In the genomic region with DNA sequence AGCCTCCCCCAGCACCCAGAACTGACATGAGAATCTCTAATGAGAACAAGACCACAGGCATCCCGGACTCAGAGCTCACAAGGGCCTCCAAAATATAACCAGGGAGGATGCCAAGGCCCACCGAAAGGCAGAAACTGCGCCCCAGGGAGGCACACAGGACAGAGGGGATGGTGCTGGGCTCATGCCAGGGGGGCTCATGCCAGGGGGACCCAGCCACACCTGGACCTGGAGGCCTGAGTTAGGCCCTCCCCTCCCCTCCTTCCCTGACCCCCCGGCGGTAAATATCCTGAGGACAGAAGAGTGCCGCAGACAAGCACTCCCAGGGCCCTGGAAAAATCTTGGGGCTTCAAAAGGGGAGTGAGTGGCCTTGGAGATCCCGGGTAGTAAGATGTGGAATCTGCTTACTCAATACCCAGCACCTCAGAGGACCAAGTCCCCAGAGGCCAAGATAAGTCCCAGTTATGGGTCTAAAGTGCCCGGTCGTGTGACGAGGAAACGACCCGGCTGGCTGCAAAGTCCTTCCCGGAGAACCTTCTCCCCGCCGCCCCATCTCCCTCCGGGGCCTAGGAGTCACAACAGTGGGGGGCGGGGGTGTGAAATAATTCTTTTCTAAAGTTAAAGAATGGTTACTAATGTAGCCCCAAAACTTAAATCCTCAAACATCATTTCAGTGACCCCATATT, we compare ENCODE assay signal across 30 cellular contexts. TPM values are rescaled to one million over a fixed set of nuclear protein-coding genes. Genes with fewer than 3 reads are reported as not detected.
DNase-seq lines count a peak whose midpoint lies in the region; ATAC-seq, FAIRE-seq and TF ChIP-seq lines count a peak whose summit lies in the region.
"Had no signal": no experiment of that assay in that cellular context is flagged by ENCODE, and none has a peak within 500 bp of the region (broad histone marks: within the 10 kb centered on the region; RNA-seq: fewer than 3 reads in every experiment).

No MANE protein-coding gene starts in this region.

- intact Hi-C loops in heart left ventricle (cut with DNase I) = no loop called here
- intact Hi-C loops in lower lobe of right lung (cut with DNase I) = no loop called here

- FAIRE-seq in RCC 7860 (lab: Jason Lieb, UNC) = no peak
- FAIRE-seq in D721Med (lab: Jason Lieb, UNC) = no peak
- FAIRE-seq: GM18507 had no signal

- H3K36me3 ChIP-seq in Peyer's patch = peaks cover 0 to 41% (median 0%) of the 10 kb centered on the region in 3 donors
- peaks cover 0 to 54% (median 30%) of the 10 kb centered on the region in 9 donors for H3K36me3 ChIP-seq in heart left ventricle
- H3K36me3 ChIP-seq in lower lobe of right lung = peaks cover 27% of the 10 kb centered on the region
- H3K36me3 ChIP-seq in thoracic aorta = peaks cover 54% of the 10 kb centered on the region
- H3K36me3 ChIP-seq: adrenal gland, uterus had no signal

- DNase-seq in Peyer's patch = peak in 2 of 3 donors; percentile 77 to 78
- peak in 3 of 5 donors; percentile 17 to 40 (median 25) for DNase-seq in heart left ventricle
- peak; percentile 31 for DNase-seq in lower lobe of right lung
- no peak for DNase-seq in thoracic aorta (ENCODE audit: low spot score)
- no peak for DNase-seq in RCC 7860 (ENCODE audit: low spot score)
- DNase-seq in D721Med (ENCODE audit: insufficient read length, low spot score) = no peak
- DNase-seq in NCI-H187 treated with DMSO at 0.1 percent for 48 hours (lab: John Stamatoyannopoulos, UW) = no peak
- DNase-seq: ACHN; activated CD4-positive, alpha-beta T cell treated with anti-CD3 and anti-CD28 coated beads, Interleukin-2, amount 50 U/mL, for 48 hours; activated naive CD4-positive, alpha-beta T cell treated with anti-CD3 and anti-CD28 coated beads, Interleukin-2, amount 10 ng/mL, durations not matched to agents 7 days and 5 days; adrenal gland; DMS 273 treated with DMSO at 0.1 percent for 48 hours; EL; H7; hypothalamus; KG1; midbrain; NCI-H1092 treated with DMSO at 0.1 percent for 48 hours; NCI-H1694 treated with DMSO at 0.1 percent for 48 hours; NCI-H2171; SK-N-SH; stimulated activated naive B cell treated with anti-CD40 and anti-IgM and Interleukin-4, amounts not matched to agents 10 μg/mL and 1 μg/mL and 100 μg/mL, for 72 hours; uterus had no signal

- WGBS in heart left ventricle, 4 donors = 78 to 91% (median 87%) methylated on average over 13 to 17 of the region's 17 CpGs

- no peak overlapping the region for H3K4me3 ChIP-seq in Peyer's patch
- H3K4me3 ChIP-seq in heart left ventricle = no peak overlapping the region
- H3K4me3 ChIP-seq in lower lobe of right lung = no peak overlapping the region
- no peak overlapping the region for H3K4me3 ChIP-seq in thoracic aorta
- H3K4me3 ChIP-seq: adrenal gland, gastroesophageal sphincter, prostate gland, suprapubic skin, uterus had no signal

- TF ChIP-seq CTCF in Peyer's patch (IDR thresholded peaks at IDR 0.05) (no peak), heart left ventricle (IDR thresholded peaks at IDR 0.05) (no peak), lower lobe of right lung (IDR thresholded peaks at IDR 0.05) (no peak), thoracic aorta (IDR thresholded peaks at IDR 0.05) (no peak), D721Med (IDR thresholded peaks at IDR 0.05; ENCODE audit: insufficient read depth, missing control alignments) (no peak)

- no peaks in the 10 kb centered on the region for H3K27me3 ChIP-seq in Peyer's patch
- H3K27me3 ChIP-seq in heart left ventricle = no peaks in the 10 kb centered on the region
- H3K27me3 ChIP-seq in lower lobe of right lung (ENCODE audit: low read depth) = no peaks in the 10 kb centered on the region
- no peaks in the 10 kb centered on the region for H3K27me3 ChIP-seq in thoracic aorta (replicated peaks; ENCODE audit: insufficient read depth)
- H3K27me3 ChIP-seq: adrenal gland, gastroesophageal sphincter, suprapubic skin, uterus had no signal

- H3K27ac ChIP-seq in Peyer's patch (peak overlapping the region in 2 of 4 donors; percentile 71 to 75), heart left ventricle (no peak overlapping the region), lower lobe of right lung (no peak overlapping the region), thoracic aorta (peak overlapping the region; percentile 46 to 49)
- H3K27ac ChIP-seq: adrenal gland, HL-60, prostate gland, suprapubic skin, uterus had no signal

- H3K4me1 ChIP-seq in Peyer's patch (peaks cover 0 to 56% (median 10%) of the 10 kb centered on the region in 4 donors), heart left ventricle (peaks cover 0 to 32% (median 18%) of the 10 kb centered on the region in 12 donors), lower lobe of right lung (peaks cover 31% of the 10 kb centered on the region), thoracic aorta (ENCODE audit: control insufficient read depth in 1 of 2, low read depth in 2 of 2) (peaks cover 42 to 86% of the 10 kb centered on the region in 2 donors)
- H3K4me1 ChIP-seq: adrenal gland, uterus had no signal

- no peak for ATAC-seq in heart left ventricle
- no peak for ATAC-seq in lower lobe of right lung
- no peak for ATAC-seq in thoracic aorta (ENCODE audit: insufficient number of reproducible peaks, low FRiP score, low read depth)
- ATAC-seq: CD8-positive, alpha-beta T cell; gastroesophageal sphincter; naive thymus-derived CD4-positive, alpha-beta T cell; stimulated activated naive B cell treated with anti-CD40 and anti-IgM and Interleukin-4, amounts not matched to agents 10 μg/mL and 1 μg/mL and 100 μg/mL, for 72 hours had no signal

- no peak for TF ChIP-seq POLR2A in Peyer's patch (IDR thresholded peaks at IDR 0.05)
- no peak for TF ChIP-seq POLR2A in heart left ventricle (IDR thresholded peaks at IDR 0.05)

- H3K9me3 ChIP-seq in Peyer's patch = no peaks in the 10 kb centered on the region
- H3K9me3 ChIP-seq in heart left ventricle = no peaks in the 10 kb centered on the region
- H3K9me3 ChIP-seq in lower lobe of right lung = no peaks in the 10 kb centered on the region
- no peaks in the 10 kb centered on the region for H3K9me3 ChIP-seq in thoracic aorta
- H3K9me3 ChIP-seq: adrenal gland, gastroesophageal sphincter, prostate gland, SK-N-SH, suprapubic skin, uterus had no signal

RNA-seq across cellular contexts. Expression of a gene that starts 11.9 kb away (rescaled TPM):
- total RNA-seq in Peyer's patch = 10 to 100 TPM in 3 of 4 donors, 1 to 10 TPM in 1; 5.8 to 97.8 (median 59.4) TPM
- 10 to 100 TPM; 19.4 to 50.9 (median 23.3) TPM for total RNA-seq in heart left ventricle
- polyA plus RNA-seq in heart left ventricle = 10 to 100 TPM; 11.8 to 17.9 TPM
- total RNA-seq in lower lobe of right lung = 27.1 TPM
- 100 to 1,000 TPM; 175 to 219 TPM for total RNA-seq in thoracic aorta
- polyA plus RNA-seq: naive thymus-derived CD4-positive, alpha-beta T cell had no signal

Comparison
In these comparisons a context has a peak if more than half of its experiments do, and no peak if none do; other contexts are left out.
1. DNase-seq: peak in Peyer's patch (2 of 3), heart left ventricle (3 of 5) and lower lobe of right lung (single experiment); none in thoracic aorta (single experiment), RCC 7860 (single experiment), D721Med (single experiment) and NCI-H187 treated with DMSO at 0.1 percent for 48 hours (single experiment).
2. H3K27ac ChIP-seq: peak in thoracic aorta (2 of 2); none in heart left ventricle (0 of 12) and lower lobe of right lung (single experiment).